In the genomic region with DNA sequence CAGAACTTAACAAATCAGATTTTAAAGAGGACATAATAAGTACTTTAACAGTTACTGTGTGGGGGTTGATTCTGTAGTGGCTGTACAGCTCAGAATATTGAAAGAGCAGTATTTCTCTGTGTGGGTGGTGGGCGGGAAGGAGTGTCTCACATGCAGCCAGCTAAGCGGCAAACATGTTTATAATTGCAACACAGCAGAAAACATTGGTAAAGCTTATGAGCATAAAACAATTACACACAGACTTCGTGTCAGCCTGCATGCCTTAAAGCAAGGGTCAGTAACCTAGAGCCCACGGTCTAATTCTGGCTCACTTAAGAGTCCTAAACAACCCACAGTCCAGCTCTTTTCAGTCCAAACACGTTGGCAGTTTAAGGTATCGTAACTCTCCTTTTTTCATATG, we compare ENCODE assay signal across 19 cellular contexts. TPM values are rescaled to one million over a fixed set of nuclear protein-coding genes. Genes with fewer than 3 reads are reported as not detected.
DNase-seq lines count a peak whose midpoint lies in the region; ATAC-seq and TF ChIP-seq lines count a peak whose summit lies in the region.
"Had no signal": no experiment of that assay in that cellular context is flagged by ENCODE, and none has a peak within 500 bp of the region (broad histone marks: within the 10 kb centered on the region; RNA-seq: fewer than 3 reads in every experiment).

No MANE protein-coding gene starts in this region.

- H3K9me3 Mint-ChIP-seq in stimulated activated naive B cell treated with anti-CD40 and anti-IgM and Interleukin-4, amounts not matched to agents 10 μg/mL and 1 μg/mL and 100 μg/mL, for 72 hours, result no peaks in the 10 kb centered on the region
- H3K9me3 Mint-ChIP-seq: activated T-cell treated with anti-CD3 and anti-CD28 coated beads, Interleukin-2, amount 50 U/mL, for 24 hours; CD4-positive, CD25-positive, alpha-beta regulatory T cell had no signal

- H3K27ac ChIP-seq in neuronal stem cell (replicated peaks; ENCODE audit: low read length), result no peak overlapping the region
- H3K27ac ChIP-seq: uterus had no signal

- WGBS in neuronal stem cell (ENCODE audit: extremely low coverage in 2 of 2, insufficient read length in 2 of 2, insufficient replicate concordance in 1 of 2), 2 donors, result no CpG with 5 or more reads among the region's 6 CpGs

- no peak overlapping the region for H3K14ac ChIP-seq in neuronal stem cell (ENCODE audit: low read length)

- no peak overlapping the region for H2BK15ac ChIP-seq in neuronal stem cell (ENCODE audit: low read length)

- H2AK5ac ChIP-seq in neuronal stem cell (ENCODE audit: low read depth, low read length), result no peak overlapping the region

- H2BK120ac ChIP-seq in neuronal stem cell (ENCODE audit: low read depth, low read length), result no peak overlapping the region

- no peak overlapping the region for H3K4me3 Mint-ChIP-seq in stimulated activated naive B cell treated with anti-CD40 and anti-IgM and Interleukin-4, amounts not matched to agents 10 μg/mL and 1 μg/mL and 100 μg/mL, for 72 hours
- H3K4me3 Mint-ChIP-seq: activated T-cell treated with anti-CD3 and anti-CD28 coated beads, Interleukin-2, amount 50 U/mL, for 24 hours; CD4-positive, CD25-positive, alpha-beta regulatory T cell had no signal

- no peak overlapping the region for H3K27ac Mint-ChIP-seq in stimulated activated naive B cell treated with anti-CD40 and anti-IgM and Interleukin-4, amounts not matched to agents 10 μg/mL and 1 μg/mL and 100 μg/mL, for 72 hours
- H3K27ac Mint-ChIP-seq: activated T-cell treated with anti-CD3 and anti-CD28 coated beads, Interleukin-2, amount 50 U/mL, for 24 hours had no signal

- no peaks in the 10 kb centered on the region for H3K4me1 Mint-ChIP-seq in stimulated activated naive B cell treated with anti-CD40 and anti-IgM and Interleukin-4, amounts not matched to agents 10 μg/mL and 1 μg/mL and 100 μg/mL, for 72 hours

- no peak overlapping the region for H4K91ac ChIP-seq in neuronal stem cell (ENCODE audit: low read depth, low read length, poor library complexity)

- TF ChIP-seq EP300 in Ishikawa (IDR thresholded peaks at IDR 0.05; ENCODE audit: borderline replicate concordance), result no peak

- no peak overlapping the region for H4K8ac ChIP-seq in neuronal stem cell (ENCODE audit: low read depth, low read length)

- peaks cover 12 to 36% of the 10 kb centered on the region in 2 donors for H3K27me3 Mint-ChIP-seq in stimulated activated naive B cell treated with anti-CD40 and anti-IgM and Interleukin-4, amounts not matched to agents 10 μg/mL and 1 μg/mL and 100 μg/mL, for 72 hours

- H3K23ac ChIP-seq in neuronal stem cell (ENCODE audit: low read depth, low read length, poor library complexity), result no peak overlapping the region

- no peak overlapping the region for H2BK5ac ChIP-seq in neuronal stem cell (ENCODE audit: low read length)

- TF ChIP-seq RAD21 in Ishikawa (IDR thresholded peaks at IDR 0.05; ENCODE audit: low read depth), result no peak

- no peaks in the 10 kb centered on the region for H3K36me3 ChIP-seq in neuronal stem cell (replicated peaks in 1 of 2; ENCODE audit: control insufficient read depth in 2 of 2, insufficient read depth in 2 of 2, low read length in 2 of 2)
- H3K36me3 ChIP-seq: uterus had no signal

- no peak overlapping the region for H3K18ac ChIP-seq in neuronal stem cell (ENCODE audit: low read length)

- H3K4me3 ChIP-seq in choroid plexus epithelial cell (ENCODE audit: low read depth, low read length), result no peak overlapping the region
- H3K4me3 ChIP-seq in neuronal stem cell (ENCODE audit: low read length in 2 of 2), result no peak overlapping the region
- H3K4me3 ChIP-seq: mucosa of descending colon, uterus had no signal

- peak; percentile 36 for DNase-seq in Ammon's horn (ENCODE audit: low spot score)
- DNase-seq in choroid plexus epithelial cell (ENCODE audit: low read depth), result peak; percentile 52
- no peak for DNase-seq in neuronal stem cell (ENCODE audit: low spot score)
- no peak for DNase-seq in T-helper 9 cell
- no peak for DNase-seq in stimulated activated naive B cell treated with anti-CD40 and anti-IgM and Interleukin-4, amounts not matched to agents 10 μg/mL and 1 μg/mL and 100 μg/mL, for 72 hours
- DNase-seq: activated T-cell treated with anti-CD3 and anti-CD28 coated beads, Interleukin-2, amount 50 U/mL, for 24 hours; effector CD4-positive, alpha-beta T cell; mucosa of descending colon; NCI-H1092 treated with DMSO at 0.1 percent for 48 hours; NCI-H446; posterior cingulate gyrus; stimulated activated CD4-positive, alpha-beta T cell treated with anti-CD3 and anti-CD28 coated beads, Interleukin-1b, Interleukin-23, amount 100 ng/mL, for 48 hours; SW 1271 had no signal

- H3K4ac ChIP-seq in neuronal stem cell (ENCODE audit: low read length), result no peak overlapping the region

- H3K4me2 ChIP-seq in neuronal stem cell (ENCODE audit: insufficient read depth, low read length, poor library complexity, severe bottlenecking), result no peak overlapping the region

- no peaks in the 10 kb centered on the region for H3K79me1 ChIP-seq in neuronal stem cell (ENCODE audit: low read depth, low read length)

- no peak for ATAC-seq in SK-N-SH treated with all-trans-retinoic acid at 6 μM for 48 hours
- no peak for ATAC-seq in stimulated activated naive B cell treated with anti-CD40 and anti-IgM and Interleukin-4, amounts not matched to agents 10 μg/mL and 1 μg/mL and 100 μg/mL, for 72 hours (replicated peaks)
- no peak for ATAC-seq in GM21723 (IDR thresholded peaks at IDR 0.05; ENCODE audit: unreplicated experiment)
- ATAC-seq: activated CD4-positive, CD25-positive, alpha-beta regulatory T cell treated with anti-CD3 and anti-CD28 coated beads, Interleukin-2, amount 50 U/mL, for 24 hours; mucosa of descending colon had no signal

- no peaks in the 10 kb centered on the region for H3K9me3 ChIP-seq in neuronal stem cell (replicated peaks in 1 of 2; ENCODE audit: control insufficient read depth in 2 of 2, insufficient read depth in 1 of 2, low read depth in 1 of 2, low read length in 2 of 2)
- H3K9me3 ChIP-seq: mucosa of descending colon, uterus had no signal

- no peaks in the 10 kb centered on the region for H3K27me3 ChIP-seq in neuronal stem cell (ENCODE audit: control insufficient read depth in 3 of 3, insufficient read depth in 3 of 3, low read depth in 1 of 3, low read length in 3 of 3)
- H3K27me3 ChIP-seq: uterus had no signal

- H2AFZ ChIP-seq in neuronal stem cell (ENCODE audit: low read length), result peak overlapping the region; percentile 57

- no peak overlapping the region for H3K9ac ChIP-seq in neuronal stem cell (ENCODE audit: low read depth, low read length, poor library complexity)

- no peak overlapping the region for H2BK12ac ChIP-seq in neuronal stem cell (ENCODE audit: low read length)

- no peak for TF ChIP-seq CTCF in choroid plexus epithelial cell (conservative IDR thresholded peaks at IDR 0.05; ENCODE audit: low read depth, low read length)

- H3K36me3 Mint-ChIP-seq in stimulated activated naive B cell treated with anti-CD40 and anti-IgM and Interleukin-4, amounts not matched to agents 10 μg/mL and 1 μg/mL and 100 μg/mL, for 72 hours, result no peaks in the 10 kb centered on the region
- H3K36me3 Mint-ChIP-seq: CD4-positive, CD25-positive, alpha-beta regulatory T cell had no signal

- H3K4me1 ChIP-seq in neuronal stem cell (ENCODE audit: control insufficient read depth in 2 of 2, insufficient read depth in 1 of 2, low read depth in 1 of 2, low read length in 2 of 2), result peaks cover 0 to 9% of the 10 kb centered on the region in 2 donors
- H3K4me1 ChIP-seq: uterus had no signal

TF ChIP-seq in Ishikawa, 13 proteins besides CTCF, POLR2A, EP300 and RAD21:
- TF ChIP-seq ZBTB7A (IDR thresholded peaks at IDR 0.05; ENCODE audit: low read depth), result no peak
- 0 out of 2 replicates have a peak, but pooled peaks have one; percentile 50 for TF ChIP-seq EGR1 (IDR thresholded peaks at IDR 0.05)

TF ChIP-seq in SK-N-SH treated with all-trans-retinoic acid at 6 μM for 48 hours, 23 proteins besides CTCF, POLR2A, EP300 and RAD21 (continues in another document):
- no peak for TF ChIP-seq SNAI2 (CRISPR knock-in tag; IDR thresholded peaks at IDR 0.05)
- TF ChIP-seq, protein P1, sequence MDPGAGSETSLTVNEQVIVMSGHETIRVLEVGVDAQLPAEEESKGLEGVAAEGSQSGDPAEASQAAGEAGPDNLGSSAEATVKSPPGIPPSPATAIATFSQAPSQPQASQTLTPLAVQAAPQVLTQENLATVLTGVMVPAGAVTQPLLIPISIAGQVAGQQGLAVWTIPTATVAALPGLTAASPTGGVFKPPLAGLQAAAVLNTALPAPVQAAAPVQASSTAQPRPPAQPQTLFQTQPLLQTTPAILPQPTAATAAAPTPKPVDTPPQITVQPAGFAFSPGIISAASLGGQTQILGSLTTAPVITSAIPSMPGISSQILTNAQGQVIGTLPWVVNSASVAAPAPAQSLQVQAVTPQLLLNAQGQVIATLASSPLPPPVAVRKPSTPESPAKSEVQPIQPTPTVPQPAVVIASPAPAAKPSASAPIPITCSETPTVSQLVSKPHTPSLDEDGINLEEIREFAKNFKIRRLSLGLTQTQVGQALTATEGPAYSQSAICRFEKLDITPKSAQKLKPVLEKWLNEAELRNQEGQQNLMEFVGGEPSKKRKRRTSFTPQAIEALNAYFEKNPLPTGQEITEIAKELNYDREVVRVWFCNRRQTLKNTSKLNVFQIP (CRISPR knock-in tag; IDR thresholded peaks at IDR 0.05; ENCODE audit: borderline replicate concordance, low read depth), result no peak
- TF ChIP-seq, protein P2, sequence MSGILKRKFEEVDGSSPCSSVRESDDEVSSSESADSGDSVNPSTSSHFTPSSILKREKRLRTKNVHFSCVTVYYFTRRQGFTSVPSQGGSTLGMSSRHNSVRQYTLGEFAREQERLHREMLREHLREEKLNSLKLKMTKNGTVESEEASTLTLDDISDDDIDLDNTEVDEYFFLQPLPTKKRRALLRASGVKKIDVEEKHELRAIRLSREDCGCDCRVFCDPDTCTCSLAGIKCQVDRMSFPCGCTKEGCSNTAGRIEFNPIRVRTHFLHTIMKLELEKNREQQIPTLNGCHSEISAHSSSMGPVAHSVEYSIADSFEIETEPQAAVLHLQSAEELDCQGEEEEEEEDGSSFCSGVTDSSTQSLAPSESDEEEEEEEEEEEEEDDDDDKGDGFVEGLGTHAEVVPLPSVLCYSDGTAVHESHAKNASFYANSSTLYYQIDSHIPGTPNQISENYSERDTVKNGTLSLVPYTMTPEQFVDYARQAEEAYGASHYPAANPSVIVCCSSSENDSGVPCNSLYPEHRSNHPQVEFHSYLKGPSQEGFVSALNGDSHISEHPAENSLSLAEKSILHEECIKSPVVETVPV (CRISPR knock-in tag; IDR thresholded peaks at IDR 0.05), result no peak
- no peak for TF ChIP-seq ZNF70 (CRISPR knock-in tag; IDR thresholded peaks at IDR 0.05)
- no peak for TF ChIP-seq PPARA (CRISPR knock-in tag; IDR thresholded peaks at IDR 0.05; ENCODE audit: borderline replicate concordance)
- TF ChIP-seq ZNF565 (CRISPR knock-in tag; conservative IDR thresholded peaks at IDR 0.05; ENCODE audit: low read depth), result no peak
- no peak for TF ChIP-seq ESRRG (CRISPR knock-in tag; IDR thresholded peaks at IDR 0.05)
- TF ChIP-seq RARB (CRISPR knock-in tag; IDR thresholded peaks at IDR 0.05), result no peak
- no peak for TF ChIP-seq CSDC2 (CRISPR knock-in tag; IDR thresholded peaks at IDR 0.05)
- no peak for TF ChIP-seq TCF4 (CRISPR knock-in tag; IDR thresholded peaks at IDR 0.05; ENCODE audit: borderline replicate concordance)
- no peak for TF ChIP-seq BACH2 (CRISPR knock-in tag; IDR thresholded peaks at IDR 0.05; ENCODE audit: borderline replicate concordance)

RNA-seq across cellular contexts. Expression of a gene that starts 24.7 kb away (rescaled TPM):
- 29.5 TPM for polyA plus RNA-seq in neuronal stem cell (2013, experiment 1 of 2)
- 32.6 TPM for polyA plus RNA-seq in neuronal stem cell (2013, experiment 2 of 2)

Comparison
In these comparisons a context has a peak if more than half of its experiments do, and no peak if none do; other contexts are left out.
1. DNase-seq: peak in Ammon's horn (single experiment) and choroid plexus epithelial cell (single experiment); none in neuronal stem cell (single experiment), T-helper 9 cell (single experiment) and stimulated activated naive B cell treated with anti-CD40 and anti-IgM and Interleukin-4, amounts not matched to agents 10 μg/mL and 1 μg/mL and 100 μg/mL, for 72 hours (single experiment).